ENCODE assay signal across 27 cellular contexts in the genomic region with DNA sequence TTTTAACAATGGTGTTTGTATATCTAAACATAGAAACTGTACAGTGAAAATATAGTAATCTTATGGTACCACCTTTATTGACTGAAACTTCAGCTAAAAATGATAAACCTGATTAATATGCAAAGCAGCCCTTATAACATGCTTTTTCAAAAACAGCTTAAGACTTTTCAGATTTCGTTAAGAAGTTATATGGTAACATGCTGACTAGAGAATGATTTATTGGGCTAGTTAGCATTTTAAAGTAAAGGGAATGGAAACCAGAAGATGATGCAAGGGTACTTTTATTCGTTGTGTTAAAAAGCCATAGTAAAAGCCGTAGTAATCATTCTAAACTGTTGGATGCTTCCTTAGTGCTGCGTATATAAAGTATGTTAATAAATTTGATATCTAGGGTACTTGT.
"Had no signal": no experiment of that assay in that cellular context is flagged by ENCODE, and none has a peak within 500 bp of the region (broad histone marks: within the 10 kb centered on the region; RNA-seq: fewer than 3 reads in every experiment).

No MANE protein-coding gene starts in this region.

- H3K9me3 ChIP-seq: ascending aorta, MG63 had no signal

- H3K27me3 ChIP-seq: ascending aorta, MG63 had no signal

- H2AFZ ChIP-seq: PC-9 had no signal

- H3K4me3 ChIP-seq: ascending aorta, K562, MG63, PC-9 had no signal

- H3K36me3 ChIP-seq: ascending aorta, MG63 had no signal

- ATAC-seq: activated CD4-positive, alpha-beta T cell treated with anti-CD3 and anti-CD28 coated beads for 36 hours; activated CD4-positive, CD25-positive, alpha-beta regulatory T cell treated with anti-CD3 and anti-CD28 coated beads, Interleukin-2, amount 50 U/mL, for 24 hours; activated CD8-positive, alpha-beta T cell treated with anti-CD3 and anti-CD28 coated beads, Interleukin-2, amount 10 ng/mL, durations not matched to agents 7 days and 5 days; K562; Right ventricle myocardium inferior had no signal

- H3K27ac ChIP-seq: ascending aorta, PC-9, RWPE1 had no signal

- DNase-seq: activated CD4-positive, alpha-beta T cell treated with anti-CD3 and anti-CD28 coated beads for 36 hours; activated CD4-positive, alpha-beta T cell treated with anti-CD3 and anti-CD28 coated beads, Interleukin-2, amount 10 ng/mL, durations not matched to agents 7 days and 5 days; activated CD4-positive, alpha-beta T cell treated with anti-CD3 and anti-CD28 coated beads, Interleukin-2, amount 50 U/mL, for 48 hours; activated CD8-positive, alpha-beta T cell treated with anti-CD3 and anti-CD28 coated beads, Interleukin-2, amount 10 ng/mL, durations not matched to agents 7 days and 5 days; activated gamma-delta T cell; activated naive CD4-positive, alpha-beta T cell treated with Interleukin-2 at 50 U/mL for 16 hours; activated naive CD8-positive, alpha-beta T cell treated with anti-CD3 and anti-CD28 coated beads, Interleukin-2, amount 10 ng/mL, durations not matched to agents 7 days and 5 days; activated T-cell treated with anti-CD3 and anti-CD28 coated beads, Interleukin-2, amount 50 U/mL, for 24 hours; amygdala; Kasumi-1; MG63; NCI-H1048; NCI-H1105 treated with DMSO at 0.1 percent for 48 hours; NCI-H1436; NCI-H1694; NCI-H1930; NCI-H2081 treated with DMSO at 0.1 percent for 48 hours; NCI-H345; NCI-H524 treated with DMSO at 0.1 percent for 48 hours; NK-92 treated with Interleukin-12 subunit alpha and Interleukin-12 subunit beta, amount 100 ng/mL, for 24 hours; PC-9; T1000 had no signal

- H3K4me2 ChIP-seq: PC-9 had no signal
